In genomic region chr12:110102255-110102654, GRCh38 we compare ENCODE assay signal across 8 cellular contexts. TPM values are rescaled to one million over a fixed set of nuclear protein-coding genes. Genes with fewer than 3 reads are reported as not detected.
DNase-seq lines count a peak whose midpoint lies in the region; ATAC-seq and TF ChIP-seq lines count a peak whose summit lies in the region.

No MANE protein-coding gene starts in this region.

- H3K36me3 Mint-ChIP-seq in WTC11: no peaks in the 10 kb centered on the region

- TF ChIP-seq CTCF in AG04449 (IDR thresholded peaks at IDR 0.05; ENCODE audit: insufficient read depth, low read length, missing control alignments): peak; percentile 30
- peak; percentile 29 for TF ChIP-seq CTCF in GM10266 (IDR thresholded peaks at IDR 0.05; ENCODE audit: control insufficient read depth, insufficient read depth, low read depth, missing control alignments)
- TF ChIP-seq CTCF in WTC11 (IDR thresholded peaks at IDR 0.05): 0 out of 2 replicates have a peak, but pooled peaks have one; percentile 33

- no peak for DNase-seq in AG04449 (ENCODE audit: low read depth, low spot score)
- peak; percentile 26 for DNase-seq in GM10266 (ENCODE audit: extremely low spot score)
- DNase-seq in NCI-H2171 (lab: John Stamatoyannopoulos, UW): peak; percentile 69
- peak; percentile 85 for DNase-seq in WTC11 (ENCODE audit: low spot score)
- peak; percentile 56 for DNase-seq in fibroblast of the conjunctiva (ENCODE audit: low read depth)
- DNase-seq in renal cortical epithelial cell (ENCODE audit: low read depth): peak; percentile 55

- CTCF ChIA-PET in AG04449 (lab: Yijun Ruan, JAX): interaction anchor here (0.7 to 5.9 kb wide), 31 partner anchors 8 to 331 kb away, joined by 3 to 65 read pairs (median 5); partner anchors contain the start of gene IFT81
- CTCF ChIA-PET in WTC11 (lab: Charles Lee): interaction anchor here (0.7 to 4.6 kb wide), 16 partner anchors 9 to 498 kb away, joined by 3 to 33 read pairs (median 5); partner anchors contain the start of genes ARPC3, ATP2A2, GPN3 and IFT81

- POLR2A ChIA-PET in AG04449 (lab: Yijun Ruan, JAX): no interaction called here
- POLR2A ChIA-PET in WTC11 (lab: Charles Lee): interaction anchor here (0.6 kb wide), 1 partner anchor 396 kb away, joined by 9 read pairs; no protein-coding TSS in a partner anchor

- peak; percentile 92 for ATAC-seq in WTC11
- no peak for ATAC-seq in GM18858 (IDR thresholded peaks at IDR 0.05; ENCODE audit: unreplicated experiment)
- no peak for ATAC-seq in HG02763 (IDR thresholded peaks at IDR 0.05; ENCODE audit: unreplicated experiment)

- H3K27ac Mint-ChIP-seq in WTC11: peak overlapping the region; percentile 26; the same call in 1 of the 2 replicates

- H3K4me1 Mint-ChIP-seq in WTC11: peaks cover 6% of the 10 kb centered on the region

- H3K9me3 Mint-ChIP-seq in WTC11: peaks cover 4% of the 10 kb centered on the region; the same call in 1 of the 2 replicates

- no peak overlapping the region for H3K4me3 ChIP-seq in AG04449 (ENCODE audit: low read depth, low read length)

- H3K27me3 Mint-ChIP-seq in WTC11 (ENCODE audit: low read depth): peaks cover 4% of the 10 kb centered on the region; the same call in 1 of the 2 replicates

- no peak overlapping the region for H3K4me3 Mint-ChIP-seq in WTC11

TF ChIP-seq in WTC11, 78 proteins besides CTCF, POLR2A, EP300 and RAD21:
- TF ChIP-seq TEAD1 (CRISPR knock-in tag; IDR thresholded peaks at IDR 0.05) (0 out of 2 replicates have a peak, but pooled peaks have one; percentile 19), USF1 (CRISPR knock-in tag; IDR thresholded peaks at IDR 0.05) (peak; percentile 94), ZNF396 (CRISPR knock-in tag; IDR thresholded peaks at IDR 0.05; ENCODE audit: borderline replicate concordance) (peak; percentile 79), NFYB (CRISPR knock-in tag; conservative IDR thresholded peaks at IDR 0.05; ENCODE audit: low read depth) (peak; percentile 98)
- TF ChIP-seq, protein P1, sequence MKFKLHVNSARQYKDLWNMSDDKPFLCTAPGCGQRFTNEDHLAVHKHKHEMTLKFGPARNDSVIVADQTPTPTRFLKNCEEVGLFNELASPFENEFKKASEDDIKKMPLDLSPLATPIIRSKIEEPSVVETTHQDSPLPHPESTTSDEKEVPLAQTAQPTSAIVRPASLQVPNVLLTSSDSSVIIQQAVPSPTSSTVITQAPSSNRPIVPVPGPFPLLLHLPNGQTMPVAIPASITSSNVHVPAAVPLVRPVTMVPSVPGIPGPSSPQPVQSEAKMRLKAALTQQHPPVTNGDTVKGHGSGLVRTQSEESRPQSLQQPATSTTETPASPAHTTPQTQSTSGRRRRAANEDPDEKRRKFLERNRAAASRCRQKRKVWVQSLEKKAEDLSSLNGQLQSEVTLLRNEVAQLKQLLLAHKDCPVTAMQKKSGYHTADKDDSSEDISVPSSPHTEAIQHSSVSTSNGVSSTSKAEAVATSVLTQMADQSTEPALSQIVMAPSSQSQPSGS (CRISPR knock-in tag; IDR thresholded peaks at IDR 0.05; ENCODE audit: borderline replicate concordance, low read depth): no peak
- TF ChIP-seq, protein P2, sequence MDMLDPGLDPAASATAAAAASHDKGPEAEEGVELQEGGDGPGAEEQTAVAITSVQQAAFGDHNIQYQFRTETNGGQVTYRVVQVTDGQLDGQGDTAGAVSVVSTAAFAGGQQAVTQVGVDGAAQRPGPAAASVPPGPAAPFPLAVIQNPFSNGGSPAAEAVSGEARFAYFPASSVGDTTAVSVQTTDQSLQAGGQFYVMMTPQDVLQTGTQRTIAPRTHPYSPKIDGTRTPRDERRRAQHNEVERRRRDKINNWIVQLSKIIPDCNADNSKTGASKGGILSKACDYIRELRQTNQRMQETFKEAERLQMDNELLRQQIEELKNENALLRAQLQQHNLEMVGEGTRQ (CRISPR knock-in tag; IDR thresholded peaks at IDR 0.05): peak; percentile 96
TF ChIP-seq in WTC11: peak in this region for 5.

RNA-seq across cellular contexts. Expression of gene IFT81, which starts 21.9 kb away (rescaled TPM):
- total RNA-seq in WTC11 (2021) (9.3 to 10.5 TPM (median 10.4 TPM) in 3 replicates), renal cortical epithelial cell (10.2 and 27.8 TPM in 2 replicates)

RNA-seq across cellular contexts. Expression of gene C12orf76, which starts 53.9 kb away (rescaled TPM):
- total RNA-seq in WTC11 (2021): 17.6 to 18.6 TPM (median 18.3 TPM) in 3 replicates
- 5.4 and 31.7 TPM in 2 replicates for total RNA-seq in renal cortical epithelial cell
